ENCODE assay signal across 1 cellular context in the genomic region with DNA sequence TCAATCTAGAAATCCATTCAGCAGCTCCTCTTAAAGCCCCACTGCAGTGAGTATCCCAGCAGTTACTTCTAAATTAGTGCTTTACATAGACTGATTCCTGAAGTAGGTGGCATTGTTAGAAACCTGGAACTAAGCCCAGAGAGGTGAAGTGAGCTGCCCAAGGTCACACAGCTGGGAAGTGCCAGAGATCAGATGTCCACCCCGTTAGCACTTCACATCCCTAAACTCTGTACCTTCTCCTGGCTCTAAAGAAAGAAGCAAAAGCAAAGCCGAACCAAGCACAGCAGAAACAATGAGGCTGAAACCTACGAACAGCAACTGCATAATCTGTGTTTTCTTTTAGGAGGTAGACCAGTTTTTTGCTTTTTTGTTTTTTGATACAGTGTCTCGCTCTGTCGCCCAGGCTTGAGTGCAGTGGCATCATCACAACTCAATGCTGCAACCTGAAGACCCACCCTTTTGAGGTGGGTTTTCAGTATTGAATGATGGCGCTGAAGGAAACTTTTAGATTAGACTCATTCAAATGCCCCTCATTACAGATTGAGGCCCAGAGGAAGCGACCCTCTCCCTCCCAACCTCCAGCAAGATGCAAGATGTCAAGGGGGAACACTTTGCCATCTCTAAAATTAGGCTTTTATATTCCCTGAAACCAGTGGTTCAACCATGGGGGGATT.
TF ChIP-seq lines count a peak whose summit lies in the region.

No MANE protein-coding gene starts in this region.

TF ChIP-seq in A549, 52 proteins besides CTCF, POLR2A, EP300 and RAD21 (continued from another document):
- TF ChIP-seq FOSB (CRISPR knock-in tag; IDR thresholded peaks at IDR 0.05): 0 out of 2 replicates have a peak, but pooled peaks have one; percentile 60
- no peak; the same call in 1 of the 2 replicates for TF ChIP-seq HDAC2 (IDR thresholded peaks at IDR 0.05)
- no peak for TF ChIP-seq CBX2 (IDR thresholded peaks at IDR 0.05; ENCODE audit: borderline replicate concordance, low read depth)
- TF ChIP-seq NPAS2 (CRISPR knock-in tag; IDR thresholded peaks at IDR 0.05; ENCODE audit: borderline replicate concordance): 0 out of 2 replicates have a peak, but pooled peaks have one; percentile 29
- TF ChIP-seq EHMT2 (IDR thresholded peaks at IDR 0.05; ENCODE audit: low read depth): no peak
TF ChIP-seq in A549: peak in this region for 9.
